ENCODE assay signal across 1 cellular context in genomic region chr11:64687641-64688533, GRCh38.
TF ChIP-seq lines count a peak whose summit lies in the region.

No MANE protein-coding gene starts in this region.

TF ChIP-seq in HCT116, 20 proteins besides CTCF, POLR2A, EP300 and RAD21 (continued from another document):
- no peak for TF ChIP-seq ZBTB33 (IDR thresholded peaks at IDR 0.05; ENCODE audit: extremely low read depth, insufficient replicate concordance, low read length)
- TF ChIP-seq POLR2AphosphoS5 (IDR thresholded peaks at IDR 0.05; ENCODE audit: low read depth, low read length) = no peak
- no peak for TF ChIP-seq EZH2phosphoT487 (IDR thresholded peaks at IDR 0.05; ENCODE audit: borderline replicate concordance)
- TF ChIP-seq CBX3 (IDR thresholded peaks at IDR 0.05; ENCODE audit: low read depth) = no peak
- TF ChIP-seq FOSL1 (IDR thresholded peaks at IDR 0.05; ENCODE audit: low read depth) = no peak
- TF ChIP-seq, protein P1, sequence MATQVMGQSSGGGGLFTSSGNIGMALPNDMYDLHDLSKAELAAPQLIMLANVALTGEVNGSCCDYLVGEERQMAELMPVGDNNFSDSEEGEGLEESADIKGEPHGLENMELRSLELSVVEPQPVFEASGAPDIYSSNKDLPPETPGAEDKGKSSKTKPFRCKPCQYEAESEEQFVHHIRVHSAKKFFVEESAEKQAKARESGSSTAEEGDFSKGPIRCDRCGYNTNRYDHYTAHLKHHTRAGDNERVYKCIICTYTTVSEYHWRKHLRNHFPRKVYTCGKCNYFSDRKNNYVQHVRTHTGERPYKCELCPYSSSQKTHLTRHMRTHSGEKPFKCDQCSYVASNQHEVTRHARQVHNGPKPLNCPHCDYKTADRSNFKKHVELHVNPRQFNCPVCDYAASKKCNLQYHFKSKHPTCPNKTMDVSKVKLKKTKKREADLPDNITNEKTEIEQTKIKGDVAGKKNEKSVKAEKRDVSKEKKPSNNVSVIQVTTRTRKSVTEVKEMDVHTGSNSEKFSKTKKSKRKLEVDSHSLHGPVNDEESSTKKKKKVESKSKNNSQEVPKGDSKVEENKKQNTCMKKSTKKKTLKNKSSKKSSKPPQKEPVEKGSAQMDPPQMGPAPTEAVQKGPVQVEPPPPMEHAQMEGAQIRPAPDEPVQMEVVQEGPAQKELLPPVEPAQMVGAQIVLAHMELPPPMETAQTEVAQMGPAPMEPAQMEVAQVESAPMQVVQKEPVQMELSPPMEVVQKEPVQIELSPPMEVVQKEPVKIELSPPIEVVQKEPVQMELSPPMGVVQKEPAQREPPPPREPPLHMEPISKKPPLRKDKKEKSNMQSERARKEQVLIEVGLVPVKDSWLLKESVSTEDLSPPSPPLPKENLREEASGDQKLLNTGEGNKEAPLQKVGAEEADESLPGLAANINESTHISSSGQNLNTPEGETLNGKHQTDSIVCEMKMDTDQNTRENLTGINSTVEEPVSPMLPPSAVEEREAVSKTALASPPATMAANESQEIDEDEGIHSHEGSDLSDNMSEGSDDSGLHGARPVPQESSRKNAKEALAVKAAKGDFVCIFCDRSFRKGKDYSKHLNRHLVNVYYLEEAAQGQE (IDR thresholded peaks at IDR 0.05; ENCODE audit: low read depth) = no peak
- TF ChIP-seq EGR1 (IDR thresholded peaks at IDR 0.05; ENCODE audit: low read depth) = no peak
- no peak for TF ChIP-seq JUND (IDR thresholded peaks at IDR 0.05)
- no peak for TF ChIP-seq CEBPB (IDR thresholded peaks at IDR 0.05; ENCODE audit: low read depth)
- no peak for TF ChIP-seq ELF1 (IDR thresholded peaks at IDR 0.05; ENCODE audit: borderline replicate concordance, low read depth)
- TF ChIP-seq, protein P2, sequence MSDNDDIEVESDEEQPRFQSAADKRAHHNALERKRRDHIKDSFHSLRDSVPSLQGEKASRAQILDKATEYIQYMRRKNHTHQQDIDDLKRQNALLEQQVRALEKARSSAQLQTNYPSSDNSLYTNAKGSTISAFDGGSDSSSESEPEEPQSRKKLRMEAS (IDR thresholded peaks at IDR 0.05) = no peak
- TF ChIP-seq SRF (IDR thresholded peaks at IDR 0.05; ENCODE audit: low read depth) = no peak
TF ChIP-seq in HCT116: peak in this region for 0.
